Comparison of ENCODE assay signal across 24 cellular contexts in the genomic region with DNA sequence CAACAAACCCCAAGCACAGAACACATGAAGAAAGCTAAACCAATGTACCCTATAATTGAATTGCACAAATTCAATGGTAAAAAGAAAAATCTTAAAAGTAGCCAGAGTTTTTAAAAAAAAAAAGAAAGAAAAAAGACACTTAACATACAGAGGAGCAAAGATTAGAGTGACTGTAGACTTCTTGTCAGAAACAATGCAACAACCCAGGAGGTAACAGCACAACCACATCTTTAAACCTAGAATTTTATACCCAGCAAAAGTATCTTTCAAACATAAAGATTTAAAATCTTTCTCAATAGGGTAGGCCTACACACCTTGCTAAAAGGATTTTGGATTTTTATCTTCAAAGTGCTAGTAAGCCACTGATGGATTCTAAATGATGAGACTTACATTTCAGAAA.
A peak's percentile ranks its signal among the peaks of the same experiment; 100 is the strongest.
DNase-seq lines count a peak whose midpoint lies in the region; ATAC-seq, FAIRE-seq and TF ChIP-seq lines count a peak whose summit lies in the region.
"Had no signal": no experiment of that assay in that cellular context is flagged by ENCODE, and none has a peak within 500 bp of the region (broad histone marks: within the 10 kb centered on the region; RNA-seq: fewer than 3 reads in every experiment).

No MANE protein-coding gene starts in this region.

- H3K4me3 ChIP-seq in HEK293 (ENCODE audit: low read depth, low read length) (no peak overlapping the region), K562 (no peak overlapping the region)
- H3K4me3 ChIP-seq: A549; BLaER1 treated with 17β-estradiol and CSF1 and Interleukin-3, amounts not matched to agents 10 nM and 100 nM had no signal

- TF ChIP-seq RAD21 in K562 (CRISPR knock-in tag; conservative IDR thresholded peaks at IDR 0.05 in 1 of 2, IDR thresholded peaks at IDR 0.05 in 1 of 2) = no peak

- CTCF ChIA-PET in HEK293 (lab: Yijun Ruan, JAX) = no interaction called here
- CTCF ChIA-PET in K562 (lab: Yijun Ruan, JAX; ENCODE audit: low intra/inter-chr PET ratio) = no interaction called here

- no peaks in the 10 kb centered on the region for H3K4me1 ChIP-seq in HEK293 (ENCODE audit: control insufficient read depth, insufficient read depth, low read length)
- peaks cover 0 to 11% of the 10 kb centered on the region in 2 experiments; a peak in 2 of 5 replicates for H3K4me1 ChIP-seq in K562 (replicated peaks in 1 of 2; ENCODE audit: control insufficient read depth in 2 of 2, insufficient read depth in 2 of 2, low read length in 2 of 2)
- H3K4me1 ChIP-seq in H9 (ENCODE audit: insufficient read depth, low read length) = no peaks in the 10 kb centered on the region
- H3K4me1 ChIP-seq: A549, BE2C had no signal

- no peaks in the 10 kb centered on the region for H3K4me1 Mint-ChIP-seq in H9
- H3K4me1 Mint-ChIP-seq: CD8-positive, alpha-beta memory T cell had no signal

- H2BK20ac ChIP-seq in H9 (ENCODE audit: low read depth, low read length, poor library complexity, severe bottlenecking) = no peak overlapping the region

- no peaks in the 10 kb centered on the region for H4K20me1 ChIP-seq in K562 (replicated peaks; ENCODE audit: control insufficient read depth, insufficient read depth, low read length)
- H4K20me1 ChIP-seq in H9 (ENCODE audit: control insufficient read depth, insufficient read depth, insufficient read length) = no peaks in the 10 kb centered on the region
- H4K20me1 ChIP-seq: BLaER1 treated with 17β-estradiol and CSF1 and Interleukin-3, amounts not matched to agents 10 nM and 100 nM had no signal

- peaks cover 12 to 13% of the 10 kb centered on the region in 2 experiments for H3K9me3 Mint-ChIP-seq in H9

- peaks cover 51 to 77% (median 66%) of the 10 kb centered on the region in 3 experiments for H3K36me3 Mint-ChIP-seq in H9 (ENCODE audit: insufficient read depth in 1 of 3, low read depth in 3 of 3)

- H2AFZ ChIP-seq in K562 (ENCODE audit: low read depth, low read length) (no peak overlapping the region), H9 (ENCODE audit: low read length) (no peak overlapping the region)

- in situ Hi-C loops in K562 (cut with MboI) = no loop called here

- H3K56ac ChIP-seq in H9 (ENCODE audit: insufficient read length, low read depth, low read length) = no peak overlapping the region

- no peaks in the 10 kb centered on the region for H3K9me1 ChIP-seq in K562 (ENCODE audit: control insufficient read depth, insufficient read depth, low read length)

- H2BK12ac ChIP-seq in H9 (ENCODE audit: insufficient read length, low read depth, low read length) = no peak overlapping the region

- DNase-seq in OCI-M1 (lab: John Stamatoyannopoulos, UW) (peak; percentile 15), K562 (ENCODE audit: extremely low read depth in 1 of 4, low spot score in 3 of 4) (no peak), H9 (no peak), NOMO-1 (lab: John Stamatoyannopoulos, UW; ENCODE audit: unreplicated experiment in 2 of 2) (no peak)
- DNase-seq: 8988T; ACHN; AML-193; BE2C; CD4-positive, alpha-beta T cell; CD8-positive, alpha-beta memory T cell; DMS 273 treated with DMSO at 0.1 percent for 48 hours; DMS79; EL; GDM1; GOT3; HCEC 1CT had no signal

- H3K4me3 Mint-ChIP-seq in H9 = no peak overlapping the region
- H3K4me3 Mint-ChIP-seq: CD14-positive monocyte; CD4-positive, alpha-beta T cell; CD8-positive, alpha-beta memory T cell had no signal

- H2BK5ac ChIP-seq in H9 (ENCODE audit: insufficient read length, low read length) = no peak overlapping the region

- H2BK120ac ChIP-seq in H9 (ENCODE audit: low read depth, low read length, poor library complexity, severe bottlenecking) = no peak overlapping the region

- H3K9ac ChIP-seq in K562 (ENCODE audit: insufficient read depth in 1 of 2, low read depth in 2 of 2, low read length in 2 of 2) (no peak overlapping the region), H9 (ENCODE audit: extremely low read depth, insufficient read length, low read length) (no peak overlapping the region)
- H3K9ac ChIP-seq: BLaER1 treated with 17β-estradiol and CSF1 and Interleukin-3, amounts not matched to agents 10 nM and 100 nM had no signal

- no peak overlapping the region for H3K27ac Mint-ChIP-seq in H9
- H3K27ac Mint-ChIP-seq: CD14-positive monocyte; CD4-positive, alpha-beta T cell; CD8-positive, alpha-beta memory T cell had no signal

- no peak overlapping the region for H4K8ac ChIP-seq in H9 (replicated peaks; ENCODE audit: insufficient read length, low read depth, low read length)

- intact Hi-C loops in K562 (cut with micrococcal nuclease) = loop anchor here (5.0 kb wide), 1 partner anchor 62 kb away; a partner anchor contains a TSS

- no peak overlapping the region for H2AK5ac ChIP-seq in H9 (ENCODE audit: insufficient read length, low read length)

- no peak overlapping the region for H3K14ac ChIP-seq in H9 (ENCODE audit: insufficient read depth, low read length)

- no peak overlapping the region for H3K23ac ChIP-seq in H9 (ENCODE audit: insufficient read length, low read depth, low read length)

- H3K27ac ChIP-seq in HEK293 (ENCODE audit: extremely low read depth, low read depth, low read length) = no peak overlapping the region
- H3K27ac ChIP-seq in K562 (ENCODE audit: extremely low read depth, low read depth, low read length) = no peak overlapping the region
- H3K27ac ChIP-seq in H9 (ENCODE audit: insufficient read length, low read depth, low read length) = no peak overlapping the region
- H3K27ac ChIP-seq: A549; BLaER1 treated with 17β-estradiol and CSF1 and Interleukin-3, amounts not matched to agents 10 nM and 100 nM had no signal

- no peaks in the 10 kb centered on the region for H3K9me3 ChIP-seq in HEK293 (ENCODE audit: control insufficient read depth, insufficient read depth, low read depth, low read length)
- peaks cover 9% of the 10 kb centered on the region for H3K9me3 ChIP-seq in K562 (replicated peaks; ENCODE audit: control insufficient read depth, insufficient read depth, low read depth, low read length)
- no peaks in the 10 kb centered on the region for H3K9me3 ChIP-seq in H9 (ENCODE audit: control insufficient read depth, low read depth, low read length)
- H3K9me3 ChIP-seq: BE2C had no signal

- ATAC-seq in K562 = no peak
- no peak for ATAC-seq in GM19035 (IDR thresholded peaks at IDR 0.05; ENCODE audit: unreplicated experiment)
- ATAC-seq: A549 had no signal

- TF ChIP-seq CTCF in HEK293 (tag by site-specific recombination; IDR thresholded peaks at IDR 0.05) = no peak
- no peak for TF ChIP-seq CTCF in K562 (IDR thresholded peaks at IDR 0.05 in 2 of 3, conservative IDR thresholded peaks at IDR 0.05 in 1 of 3; ENCODE audit: insufficient read depth in 2 of 3, low read depth in 1 of 3, low read length in 3 of 3)
- no peak for TF ChIP-seq CTCF in H9 (conservative IDR thresholded peaks at IDR 0.05)

- H3K23me2 ChIP-seq in H9 (ENCODE audit: insufficient read length, low read depth, low read length, poor library complexity, severe bottlenecking) = no peaks in the 10 kb centered on the region

- H3T11ph ChIP-seq in H9 (ENCODE audit: low read length) = no peak overlapping the region

- POLR2A ChIA-PET in HEK293 (lab: Yijun Ruan, JAX) = no interaction called here
- POLR2A ChIA-PET in K562 (lab: Yijun Ruan, JAX) = no interaction called here

- H3K4me2 ChIP-seq in K562 (ENCODE audit: insufficient read depth, low read length) (no peak overlapping the region), H9 (ENCODE audit: insufficient read depth, insufficient read length, low read length) (no peak overlapping the region)
- H3K4me2 ChIP-seq: A549; BLaER1 treated with 17β-estradiol and CSF1 and Interleukin-3, amounts not matched to agents 10 nM and 100 nM had no signal

- no peak overlapping the region for H4K91ac ChIP-seq in H9 (ENCODE audit: insufficient read length, low read depth, low read length)

- H2BK15ac ChIP-seq in H9 (ENCODE audit: low read depth, low read length) = no peak overlapping the region

- BruUV-seq in K562 (replicated peaks; lab: Mats Ljungman, UMichigan) = no TSS peak

- H3K27me3 ChIP-seq in K562 (ENCODE audit: control insufficient read depth in 2 of 2, insufficient read depth in 2 of 2, low read length in 2 of 2) (no peaks in the 10 kb centered on the region), H9 (ENCODE audit: insufficient read depth, low read length) (no peaks in the 10 kb centered on the region)
- H3K27me3 ChIP-seq: BE2C; BLaER1 treated with 17β-estradiol and CSF1 and Interleukin-3, amounts not matched to agents 10 nM and 100 nM had no signal

- peaks cover 0 to 54% of the 10 kb centered on the region in 2 experiments; a peak in 2 of 3 replicates for H3K36me3 ChIP-seq in HEK293 (ENCODE audit: control insufficient read depth in 2 of 2, insufficient read depth in 1 of 2, low read length in 2 of 2)
- H3K36me3 ChIP-seq in K562 (ENCODE audit: control insufficient read depth, insufficient read depth, low read length) = peaks cover 10% of the 10 kb centered on the region

- no peaks in the 10 kb centered on the region for H3K27me3 Mint-ChIP-seq in H9 (ENCODE audit: low read depth)
- H3K27me3 Mint-ChIP-seq: CD4-positive, alpha-beta T cell; CD8-positive, alpha-beta memory T cell had no signal

- H3K79me2 ChIP-seq in K562 (ENCODE audit: control insufficient read depth, insufficient read depth, low read length) (no peaks in the 10 kb centered on the region), H9 (ENCODE audit: insufficient read depth, low read length) (no peaks in the 10 kb centered on the region)

- no peaks in the 10 kb centered on the region for H3K79me1 ChIP-seq in H9 (ENCODE audit: insufficient read depth, low read depth, low read length, poor library complexity, severe bottlenecking)

- H3K18ac ChIP-seq in H9 (ENCODE audit: insufficient read length, low read depth, low read length) = no peak overlapping the region

- no peak for TF ChIP-seq POLR2A in K562 (conservative IDR thresholded peaks at IDR 0.05)

- no peak for TF ChIP-seq EP300 in K562 (IDR thresholded peaks at IDR 0.05; ENCODE audit: low read length)

- H3K4ac ChIP-seq in H9 (ENCODE audit: low read depth, low read length) = no peak overlapping the region

- no peak overlapping the region for H4K5ac ChIP-seq in H9 (ENCODE audit: insufficient read length, low read depth, low read length)

- no peak for FAIRE-seq in K562 (lab: Jason Lieb, UNC)
- FAIRE-seq: A549, D721Med, GM12891, GM18507 had no signal

TF ChIP-seq in HEK293, 187 proteins besides CTCF, POLR2A, EP300 and RAD21:
- TF ChIP-seq ZNF785 (tag by site-specific recombination; IDR thresholded peaks at IDR 0.05) = no peak
- peak; percentile 64 for TF ChIP-seq SETDB1 (IDR thresholded peaks at IDR 0.05; ENCODE audit: insufficient read length, low read length)

TF ChIP-seq in K562, 482 proteins besides CTCF, POLR2A, EP300 and RAD21 (continues in another document):
- no peak for TF ChIP-seq POLR2G (IDR thresholded peaks at IDR 0.05; ENCODE audit: low read depth, low read length)
- TF ChIP-seq CBX3 (IDR thresholded peaks at IDR 0.05; ENCODE audit: borderline replicate concordance in 1 of 2, low read length in 2 of 2) = peak in 1 of 2 experiments; percentile 88; a peak in 2 of 3 replicates
- peak; percentile 87 for TF ChIP-seq TRIM28 (IDR thresholded peaks at IDR 0.05)
- peak; percentile 98 for TF ChIP-seq ZFP1 (CRISPR knock-in tag; IDR thresholded peaks at IDR 0.05)
